2 cellular contexts compared by ENCODE assay signal in the genomic region with DNA sequence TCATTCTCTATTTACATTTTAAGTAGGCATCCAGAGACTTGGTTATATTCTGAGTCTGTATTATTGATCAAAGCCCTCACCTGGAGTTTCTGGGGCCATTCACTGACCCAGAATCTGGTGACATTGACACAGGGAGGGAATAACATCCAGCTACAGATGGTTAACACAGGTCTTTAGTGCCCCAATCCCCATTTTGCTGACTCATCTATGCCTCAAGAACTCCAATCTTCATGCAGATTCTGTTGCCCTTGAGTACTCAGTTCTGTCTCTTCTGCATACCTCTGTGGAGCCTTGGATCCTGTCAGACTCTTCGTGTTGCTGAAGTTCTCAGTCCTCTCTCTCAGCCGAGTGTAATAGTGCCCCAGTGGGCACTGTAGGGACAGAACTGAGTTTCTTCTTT.
TF ChIP-seq lines count a peak whose summit lies in the region.

No MANE protein-coding gene starts in this region.

TF ChIP-seq in IMR-90, 13 proteins besides CTCF, POLR2A, EP300 and RAD21:
- TF ChIP-seq NFE2L2 (IDR thresholded peaks at IDR 0.05; ENCODE audit: low read depth, low read length), result peak; percentile 32; the same call in 1 of the 2 replicates
- TF ChIP-seq, protein P1, sequence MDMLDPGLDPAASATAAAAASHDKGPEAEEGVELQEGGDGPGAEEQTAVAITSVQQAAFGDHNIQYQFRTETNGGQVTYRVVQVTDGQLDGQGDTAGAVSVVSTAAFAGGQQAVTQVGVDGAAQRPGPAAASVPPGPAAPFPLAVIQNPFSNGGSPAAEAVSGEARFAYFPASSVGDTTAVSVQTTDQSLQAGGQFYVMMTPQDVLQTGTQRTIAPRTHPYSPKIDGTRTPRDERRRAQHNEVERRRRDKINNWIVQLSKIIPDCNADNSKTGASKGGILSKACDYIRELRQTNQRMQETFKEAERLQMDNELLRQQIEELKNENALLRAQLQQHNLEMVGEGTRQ (IDR thresholded peaks at IDR 0.05; ENCODE audit: low read depth, low read length), result no peak
- TF ChIP-seq MAFK (IDR thresholded peaks at IDR 0.05; ENCODE audit: low read depth, low read length), result peak; percentile 33
TF ChIP-seq in IMR-90: peak in this region for 2.

TF ChIP-seq in K562, 482 proteins besides CTCF, POLR2A, EP300 and RAD21:
- no peak for TF ChIP-seq ZFPM2 (CRISPR knock-in tag; IDR thresholded peaks at IDR 0.05)
- TF ChIP-seq KAT7 (CRISPR knock-in tag; IDR thresholded peaks at IDR 0.05; ENCODE audit: borderline replicate concordance), result no peak
- no peak for TF ChIP-seq ZNF239 (CRISPR knock-in tag; IDR thresholded peaks at IDR 0.05)
- no peak for TF ChIP-seq DDX20 (tag; IDR thresholded peaks at IDR 0.05; ENCODE audit: low read depth)
- TF ChIP-seq MAFK (IDR thresholded peaks at IDR 0.05; ENCODE audit: low read length), result peak; percentile 6; the same call in 1 of the 2 replicates
- TF ChIP-seq RBM34 (IDR thresholded peaks at IDR 0.05; ENCODE audit: borderline replicate concordance, insufficient read depth, low read length), result no peak
- no peak for TF ChIP-seq YBX1 (IDR thresholded peaks at IDR 0.05)
- TF ChIP-seq ETV6 (IDR thresholded peaks at IDR 0.05; ENCODE audit: borderline replicate concordance in 1 of 2, low read depth in 2 of 2, low read length in 1 of 2), result no peak
- no peak for TF ChIP-seq ETV6 (CRISPR knock-in tag; IDR thresholded peaks at IDR 0.05; ENCODE audit: borderline replicate concordance)
- no peak for TF ChIP-seq BRCA1 (IDR thresholded peaks at IDR 0.05)
- TF ChIP-seq BRCA1 (CRISPR knock-in tag; IDR thresholded peaks at IDR 0.05), result no peak
- no peak for TF ChIP-seq SAFB2 (IDR thresholded peaks at IDR 0.05; ENCODE audit: borderline replicate concordance, low read depth, low read length, severe bottlenecking)
- TF ChIP-seq, protein P2, sequence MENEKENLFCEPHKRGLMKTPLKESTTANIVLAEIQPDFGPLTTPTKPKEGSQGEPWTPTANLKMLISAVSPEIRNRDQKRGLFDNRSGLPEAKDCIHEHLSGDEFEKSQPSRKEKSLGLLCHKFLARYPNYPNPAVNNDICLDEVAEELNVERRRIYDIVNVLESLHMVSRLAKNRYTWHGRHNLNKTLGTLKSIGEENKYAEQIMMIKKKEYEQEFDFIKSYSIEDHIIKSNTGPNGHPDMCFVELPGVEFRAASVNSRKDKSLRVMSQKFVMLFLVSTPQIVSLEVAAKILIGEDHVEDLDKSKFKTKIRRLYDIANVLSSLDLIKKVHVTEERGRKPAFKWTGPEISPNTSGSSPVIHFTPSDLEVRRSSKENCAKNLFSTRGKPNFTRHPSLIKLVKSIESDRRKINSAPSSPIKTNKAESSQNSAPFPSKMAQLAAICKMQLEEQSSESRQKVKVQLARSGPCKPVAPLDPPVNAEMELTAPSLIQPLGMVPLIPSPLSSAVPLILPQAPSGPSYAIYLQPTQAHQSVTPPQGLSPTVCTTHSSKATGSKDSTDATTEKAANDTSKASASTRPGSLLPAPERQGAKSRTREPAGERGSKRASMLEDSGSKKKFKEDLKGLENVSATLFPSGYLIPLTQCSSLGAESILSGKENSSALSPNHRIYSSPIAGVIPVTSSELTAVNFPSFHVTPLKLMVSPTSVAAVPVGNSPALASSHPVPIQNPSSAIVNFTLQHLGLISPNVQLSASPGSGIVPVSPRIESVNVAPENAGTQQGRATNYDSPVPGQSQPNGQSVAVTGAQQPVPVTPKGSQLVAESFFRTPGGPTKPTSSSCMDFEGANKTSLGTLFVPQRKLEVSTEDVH (IDR thresholded peaks at IDR 0.05; ENCODE audit: low read depth, partially characterized antibody), result no peak
- TF ChIP-seq, protein P3, sequence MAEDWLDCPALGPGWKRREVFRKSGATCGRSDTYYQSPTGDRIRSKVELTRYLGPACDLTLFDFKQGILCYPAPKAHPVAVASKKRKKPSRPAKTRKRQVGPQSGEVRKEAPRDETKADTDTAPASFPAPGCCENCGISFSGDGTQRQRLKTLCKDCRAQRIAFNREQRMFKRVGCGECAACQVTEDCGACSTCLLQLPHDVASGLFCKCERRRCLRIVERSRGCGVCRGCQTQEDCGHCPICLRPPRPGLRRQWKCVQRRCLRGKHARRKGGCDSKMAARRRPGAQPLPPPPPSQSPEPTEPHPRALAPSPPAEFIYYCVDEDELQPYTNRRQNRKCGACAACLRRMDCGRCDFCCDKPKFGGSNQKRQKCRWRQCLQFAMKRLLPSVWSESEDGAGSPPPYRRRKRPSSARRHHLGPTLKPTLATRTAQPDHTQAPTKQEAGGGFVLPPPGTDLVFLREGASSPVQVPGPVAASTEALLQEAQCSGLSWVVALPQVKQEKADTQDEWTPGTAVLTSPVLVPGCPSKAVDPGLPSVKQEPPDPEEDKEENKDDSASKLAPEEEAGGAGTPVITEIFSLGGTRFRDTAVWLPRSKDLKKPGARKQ (CRISPR knock-in tag; IDR thresholded peaks at IDR 0.05), result no peak
- TF ChIP-seq COPS2 (conservative IDR thresholded peaks at IDR 0.05), result no peak
- no peak for TF ChIP-seq FOSL1 (tag; conservative IDR thresholded peaks at IDR 0.05)
- 0 out of 2 replicates have a peak, but pooled peaks have one; percentile 22 for TF ChIP-seq MAFG (tag; conservative IDR thresholded peaks at IDR 0.05)
- 0 out of 2 replicates have a peak, but pooled peaks have one; percentile 11 for TF ChIP-seq ZNF316 (IDR thresholded peaks at IDR 0.05)
- no peak for TF ChIP-seq ERF (CRISPR knock-in tag; IDR thresholded peaks at IDR 0.05)
- TF ChIP-seq GATAD2B (IDR thresholded peaks at IDR 0.05; ENCODE audit: borderline replicate concordance), result no peak
- TF ChIP-seq NCOA4 (IDR thresholded peaks at IDR 0.05; ENCODE audit: partially characterized antibody), result no peak
- TF ChIP-seq ZNF232 (CRISPR knock-in tag; IDR thresholded peaks at IDR 0.05), result no peak
- TF ChIP-seq, protein P4, sequence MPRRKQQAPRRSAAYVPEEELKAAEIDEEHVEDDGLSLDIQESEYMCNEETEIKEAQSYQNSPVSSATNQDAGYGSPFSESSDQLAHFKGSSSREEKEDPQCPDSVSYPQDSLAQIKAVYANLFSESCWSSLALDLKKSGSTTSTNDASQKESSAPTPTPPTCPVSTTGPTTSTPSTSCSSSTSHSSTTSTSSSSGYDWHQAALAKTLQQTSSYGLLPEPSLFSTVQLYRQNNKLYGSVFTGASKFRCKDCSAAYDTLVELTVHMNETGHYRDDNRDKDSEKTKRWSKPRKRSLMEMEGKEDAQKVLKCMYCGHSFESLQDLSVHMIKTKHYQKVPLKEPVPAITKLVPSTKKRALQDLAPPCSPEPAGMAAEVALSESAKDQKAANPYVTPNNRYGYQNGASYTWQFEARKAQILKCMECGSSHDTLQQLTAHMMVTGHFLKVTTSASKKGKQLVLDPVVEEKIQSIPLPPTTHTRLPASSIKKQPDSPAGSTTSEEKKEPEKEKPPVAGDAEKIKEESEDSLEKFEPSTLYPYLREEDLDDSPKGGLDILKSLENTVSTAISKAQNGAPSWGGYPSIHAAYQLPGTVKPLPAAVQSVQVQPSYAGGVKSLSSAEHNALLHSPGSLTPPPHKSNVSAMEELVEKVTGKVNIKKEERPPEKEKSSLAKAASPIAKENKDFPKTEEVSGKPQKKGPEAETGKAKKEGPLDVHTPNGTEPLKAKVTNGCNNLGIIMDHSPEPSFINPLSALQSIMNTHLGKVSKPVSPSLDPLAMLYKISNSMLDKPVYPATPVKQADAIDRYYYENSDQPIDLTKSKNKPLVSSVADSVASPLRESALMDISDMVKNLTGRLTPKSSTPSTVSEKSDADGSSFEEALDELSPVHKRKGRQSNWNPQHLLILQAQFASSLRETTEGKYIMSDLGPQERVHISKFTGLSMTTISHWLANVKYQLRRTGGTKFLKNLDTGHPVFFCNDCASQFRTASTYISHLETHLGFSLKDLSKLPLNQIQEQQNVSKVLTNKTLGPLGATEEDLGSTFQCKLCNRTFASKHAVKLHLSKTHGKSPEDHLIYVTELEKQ (CRISPR knock-in tag; IDR thresholded peaks at IDR 0.05), result no peak
- TF ChIP-seq, protein P5, sequence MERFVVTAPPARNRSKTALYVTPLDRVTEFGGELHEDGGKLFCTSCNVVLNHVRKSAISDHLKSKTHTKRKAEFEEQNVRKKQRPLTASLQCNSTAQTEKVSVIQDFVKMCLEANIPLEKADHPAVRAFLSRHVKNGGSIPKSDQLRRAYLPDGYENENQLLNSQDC (CRISPR knock-in tag; IDR thresholded peaks at IDR 0.05), result no peak
- no peak for TF ChIP-seq XRCC4 (IDR thresholded peaks at IDR 0.05; ENCODE audit: extremely low read depth, insufficient read depth, insufficient read length)
- TF ChIP-seq GTF2A2 (tag; IDR thresholded peaks at IDR 0.05), result no peak
- peak; percentile 35; the same call in 1 of the 2 replicates for TF ChIP-seq C11orf30 (IDR thresholded peaks at IDR 0.05; ENCODE audit: low read depth)
- no peak for TF ChIP-seq ZNF212 (CRISPR knock-in tag; IDR thresholded peaks at IDR 0.05)
- no peak for TF ChIP-seq ZNF830 (CRISPR knock-in tag; IDR thresholded peaks at IDR 0.05)
- no peak for TF ChIP-seq KAT2B (IDR thresholded peaks at IDR 0.05; ENCODE audit: low read depth, low read length)
- TF ChIP-seq, protein P6, sequence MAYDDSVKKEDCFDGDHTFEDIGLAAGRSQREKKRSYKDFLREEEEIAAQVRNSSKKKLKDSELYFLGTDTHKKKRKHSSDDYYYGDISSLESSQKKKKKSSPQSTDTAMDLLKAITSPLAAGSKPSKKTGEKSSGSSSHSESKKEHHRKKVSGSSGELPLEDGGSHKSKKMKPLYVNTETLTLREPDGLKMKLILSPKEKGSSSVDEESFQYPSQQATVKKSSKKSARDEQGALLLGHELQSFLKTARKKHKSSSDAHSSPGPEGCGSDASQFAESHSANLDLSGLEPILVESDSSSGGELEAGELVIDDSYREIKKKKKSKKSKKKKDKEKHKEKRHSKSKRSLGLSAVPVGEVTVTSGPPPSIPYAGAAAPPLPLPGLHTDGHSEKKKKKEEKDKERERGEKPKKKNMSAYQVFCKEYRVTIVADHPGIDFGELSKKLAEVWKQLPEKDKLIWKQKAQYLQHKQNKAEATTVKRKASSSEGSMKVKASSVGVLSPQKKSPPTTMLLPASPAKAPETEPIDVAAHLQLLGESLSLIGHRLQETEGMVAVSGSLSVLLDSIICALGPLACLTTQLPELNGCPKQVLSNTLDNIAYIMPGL (CRISPR knock-in tag; IDR thresholded peaks at IDR 0.05), result no peak
- TF ChIP-seq, protein P7, sequence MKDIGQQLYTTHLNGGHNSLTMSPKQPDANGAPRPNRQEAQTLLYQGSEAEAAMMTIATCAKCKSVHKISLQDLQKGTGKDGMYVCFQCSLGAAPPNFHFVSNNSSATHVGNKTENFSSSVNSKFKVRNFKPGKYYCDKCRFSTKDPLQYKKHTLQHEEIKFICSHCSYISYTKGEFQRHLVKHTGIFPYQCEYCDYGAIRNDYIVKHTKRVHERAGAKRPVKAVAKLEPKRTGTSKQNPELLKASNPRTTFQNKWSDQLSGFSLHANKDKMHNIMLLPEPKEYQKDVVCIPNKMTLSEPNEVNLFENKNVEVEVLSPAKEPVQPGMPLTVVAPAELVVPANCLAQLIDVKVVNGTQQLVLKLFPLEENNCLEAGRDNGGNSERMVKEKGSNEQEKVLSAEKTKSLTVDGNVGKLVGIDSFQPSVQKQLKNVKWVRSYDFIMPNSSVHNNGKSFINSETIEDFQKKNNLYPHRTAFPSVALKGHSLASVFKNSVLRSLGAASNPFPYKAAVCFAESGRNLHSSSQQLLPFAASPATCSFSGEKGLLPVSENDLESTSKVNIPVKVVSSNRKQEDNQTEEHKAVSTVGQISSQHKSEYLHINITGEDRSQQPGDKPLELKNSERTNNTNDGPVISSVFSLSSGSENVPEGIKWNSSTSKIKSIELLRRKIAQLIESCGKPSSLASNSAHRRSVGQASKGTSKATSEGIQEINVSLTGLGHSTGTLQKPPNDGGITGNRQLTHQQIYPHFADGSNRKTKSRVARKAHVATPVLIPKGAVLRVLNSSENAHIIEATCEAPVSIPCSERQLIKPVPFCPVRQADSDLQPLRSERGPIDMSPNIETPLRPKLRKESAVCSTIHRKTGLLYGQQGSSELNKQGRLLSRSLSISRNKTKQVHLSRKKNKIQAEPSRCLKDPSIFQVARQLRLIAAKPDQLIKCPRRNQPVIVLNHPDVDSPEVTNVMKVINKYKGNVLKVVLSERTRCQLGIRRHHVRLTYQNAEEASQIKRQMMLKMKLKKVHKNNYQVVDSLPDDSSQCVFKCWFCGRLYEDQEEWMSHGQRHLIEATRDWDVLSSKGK (CRISPR knock-in tag; IDR thresholded peaks at IDR 0.05), result no peak
- no peak for TF ChIP-seq SOX6 (IDR thresholded peaks at IDR 0.05)
- no peak for TF ChIP-seq ZNF707 (CRISPR knock-in tag; conservative IDR thresholded peaks at IDR 0.05)
- TF ChIP-seq ZNF695 (CRISPR knock-in tag; IDR thresholded peaks at IDR 0.05), result no peak
- no peak for TF ChIP-seq MED1 (CRISPR knock-in tag; IDR thresholded peaks at IDR 0.05; ENCODE audit: borderline replicate concordance)
